Comparison of ENCODE assay signal across 9 cellular contexts in the genomic region with DNA sequence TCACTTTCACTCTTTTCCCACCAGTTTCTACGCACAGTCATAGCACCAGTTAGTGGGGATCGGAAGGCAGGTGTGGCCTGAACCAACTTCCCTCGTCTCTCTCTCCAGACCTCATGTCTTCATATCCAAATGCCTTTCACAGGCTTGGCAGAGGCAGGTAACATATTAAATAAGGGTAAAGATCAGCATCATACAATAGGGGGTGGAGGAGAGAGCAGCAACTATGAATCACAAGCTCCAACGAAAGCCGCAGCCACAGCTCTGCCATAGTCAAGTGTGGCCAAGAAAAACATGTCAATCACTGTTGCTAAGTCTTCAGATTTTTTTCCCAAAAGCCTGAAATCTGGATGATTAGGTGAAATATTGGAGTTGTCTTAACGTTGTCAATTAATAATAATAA. TPM values are rescaled to one million over a fixed set of nuclear protein-coding genes. Genes with fewer than 3 reads are reported as not detected.
DNase-seq lines count a peak whose midpoint lies in the region; ATAC-seq and TF ChIP-seq lines count a peak whose summit lies in the region.
"Had no signal": no experiment of that assay in that cellular context is flagged by ENCODE, and none has a peak within 500 bp of the region (broad histone marks: within the 10 kb centered on the region; RNA-seq: fewer than 3 reads in every experiment).

No MANE protein-coding gene starts in this region.

- H3K9me2 ChIP-seq in OCI-LY1 (ENCODE audit: low read depth, low read length) = no peaks in the 10 kb centered on the region

- H3K27ac ChIP-seq in OCI-LY1 (ENCODE audit: low read depth, low read length, poor library complexity, severe bottlenecking) = peak overlapping the region; percentile 76
- H3K27ac ChIP-seq in thyroid gland = peak overlapping the region in 1 of 3 donors; percentile 48
- H3K27ac ChIP-seq: ascending aorta had no signal

- POLR2A ChIA-PET in Caco-2 (lab: Charles Lee) = no interaction called here
- POLR2A ChIA-PET in naive thymus-derived CD8-positive, alpha-beta T cell (lab: Charles Lee) = no interaction called here

- BruUV-seq in Caco-2 (replicated peaks; lab: Mats Ljungman, UMichigan) = no TSS peak

- peaks cover 51% of the 10 kb centered on the region for H3K4me1 Mint-ChIP-seq in Caco-2 (ENCODE audit: low read depth, unreplicated experiment)
- no peaks in the 10 kb centered on the region for H3K4me1 Mint-ChIP-seq in activated T-cell treated with anti-CD3 and anti-CD28 coated beads, Interleukin-2, amount 50 U/mL, for 4 hours (ENCODE audit: low read depth)
- H3K4me1 Mint-ChIP-seq in naive thymus-derived CD8-positive, alpha-beta T cell = peaks cover 0 to 4% (median 0%) of the 10 kb centered on the region in 4 donors

- H3K27ac Mint-ChIP-seq in Caco-2 (ENCODE audit: unreplicated experiment) = peak overlapping the region; percentile 45
- no peak overlapping the region for H3K27ac Mint-ChIP-seq in naive thymus-derived CD8-positive, alpha-beta T cell

- intact Hi-C loops in Caco-2 (cut with micrococcal nuclease; ENCODE audit: unreplicated experiment) (loop anchor here (5.0 kb wide), 1 partner anchor 340 kb away; no protein-coding TSS in a partner anchor), thyroid gland (cut with DNase I) (loop anchor here (5.0 kb wide), 1 partner anchor 105 kb away; no protein-coding TSS in a partner anchor)

- H3K79me2 ChIP-seq in OCI-LY1 (ENCODE audit: insufficient read depth, low read length) = peaks cover 56% of the 10 kb centered on the region

- WGBS in thyroid gland, 2 donors = 74 to 80% methylated on average over 6 of the region's 6 CpGs

- H3K4me1 ChIP-seq in Caco-2 = peaks cover 81% of the 10 kb centered on the region
- peaks cover 47% of the 10 kb centered on the region for H3K4me1 ChIP-seq in OCI-LY1 (ENCODE audit: insufficient read depth, low read length, severe bottlenecking)
- peaks cover 18% of the 10 kb centered on the region in 2 donors for H3K4me1 ChIP-seq in thyroid gland
- H3K4me1 ChIP-seq: ascending aorta had no signal

- no peak for ATAC-seq in activated T-cell treated with anti-CD3 and anti-CD28 coated beads, Interleukin-2, amount 50 U/mL, for 4 hours
- ATAC-seq in naive thymus-derived CD8-positive, alpha-beta T cell = no peak

- no peaks in the 10 kb centered on the region for H4K20me1 ChIP-seq in OCI-LY1 (ENCODE audit: insufficient read depth, low read length)

- H3K9me3 ChIP-seq in Caco-2 (peaks cover 7% of the 10 kb centered on the region; the same call in 1 of the 2 replicates), OCI-LY1 (ENCODE audit: low read length) (no peaks in the 10 kb centered on the region), thyroid gland (no peaks in the 10 kb centered on the region)
- H3K9me3 ChIP-seq: ascending aorta had no signal

- TF ChIP-seq POLR2A in thyroid gland (IDR thresholded peaks at IDR 0.05) = no peak

- no peak overlapping the region for H2AFZ ChIP-seq in OCI-LY1 (ENCODE audit: low read length)

- no peaks in the 10 kb centered on the region for H3K27me3 ChIP-seq in Caco-2 (replicated peaks; ENCODE audit: control insufficient read depth, insufficient read depth, low read length)
- no peaks in the 10 kb centered on the region for H3K27me3 ChIP-seq in OCI-LY1 (ENCODE audit: insufficient read depth, low read length)
- H3K27me3 ChIP-seq in thyroid gland = no peaks in the 10 kb centered on the region
- H3K27me3 ChIP-seq: ascending aorta had no signal

- no peak overlapping the region for H3K4me3 ChIP-seq in Caco-2 (ENCODE audit: low read depth, low read length)
- peak overlapping the region; percentile 15 for H3K4me3 ChIP-seq in OCI-LY1 (ENCODE audit: low read depth, low read length, poor library complexity, severe bottlenecking)
- no peak overlapping the region for H3K4me3 ChIP-seq in thyroid gland (replicated peaks in 1 of 3)
- H3K4me3 ChIP-seq: ascending aorta had no signal

- peak overlapping the region; percentile 26; the same call in 1 of the 2 replicates for H3K4me2 ChIP-seq in OCI-LY1 (ENCODE audit: low read length)

- H3K36me3 ChIP-seq in Caco-2 (ENCODE audit: control insufficient read depth, insufficient read depth, low read length) (no peaks in the 10 kb centered on the region), OCI-LY1 (ENCODE audit: insufficient read depth, low read length) (no peaks in the 10 kb centered on the region), thyroid gland (no peaks in the 10 kb centered on the region)
- H3K36me3 ChIP-seq: ascending aorta had no signal

- H3K4me3 Mint-ChIP-seq in Caco-2 (ENCODE audit: unreplicated experiment) = no peak overlapping the region
- H3K4me3 Mint-ChIP-seq in activated T-cell treated with anti-CD3 and anti-CD28 coated beads, Interleukin-2, amount 50 U/mL, for 4 hours = no peak overlapping the region
- H3K4me3 Mint-ChIP-seq in naive thymus-derived CD8-positive, alpha-beta T cell = no peak overlapping the region

- H3K9ac ChIP-seq in OCI-LY1 (ENCODE audit: low read length) = peak overlapping the region; percentile 34; the same call in 1 of the 2 replicates

- no peaks in the 10 kb centered on the region for H3K27me3 Mint-ChIP-seq in Caco-2 (ENCODE audit: insufficient read depth, unreplicated experiment)
- no peaks in the 10 kb centered on the region for H3K27me3 Mint-ChIP-seq in activated T-cell treated with anti-CD3 and anti-CD28 coated beads, Interleukin-2, amount 50 U/mL, for 4 hours (ENCODE audit: low read depth)
- H3K27me3 Mint-ChIP-seq in naive thymus-derived CD8-positive, alpha-beta T cell = peaks cover 0 to 3% (median 0%) of the 10 kb centered on the region in 5 donors

- TF ChIP-seq CTCF in Caco-2 (IDR thresholded peaks at IDR 0.05; ENCODE audit: insufficient read depth in 1 of 2, low read depth in 1 of 2, low read length in 1 of 2, severe bottlenecking in 1 of 2, unreplicated experiment in 1 of 2) = no peak
- no peak for TF ChIP-seq CTCF in OCI-LY1 (IDR thresholded peaks at IDR 0.05; ENCODE audit: low read length)
- TF ChIP-seq CTCF in thyroid gland (IDR thresholded peaks at IDR 0.05) = no peak

- H3K9me3 Mint-ChIP-seq in Caco-2 (ENCODE audit: unreplicated experiment) = peaks cover 11% of the 10 kb centered on the region
- H3K9me3 Mint-ChIP-seq in activated T-cell treated with anti-CD3 and anti-CD28 coated beads, Interleukin-2, amount 50 U/mL, for 4 hours = no peaks in the 10 kb centered on the region
- peaks cover 0 to 6% (median 0%) of the 10 kb centered on the region in 9 donors for H3K9me3 Mint-ChIP-seq in naive thymus-derived CD8-positive, alpha-beta T cell

- DNase-seq in Caco-2 (no peak), dermis microvascular lymphatic vessel endothelial cell (ENCODE audit: low read depth in 2 of 2) (peak; percentile 32 to 91), myocyte (ENCODE audit: low read depth) (peak; percentile 22), NCI-H1048 (lab: John Stamatoyannopoulos, UW) (no peak), thyroid gland (no peak)
- DNase-seq in activated T-cell treated with anti-CD3 and anti-CD28 coated beads, Interleukin-2, amount 50 U/mL, for 4 hours = no peak
- DNase-seq in naive thymus-derived CD8-positive, alpha-beta T cell = no peak

- H3F3A ChIP-seq in OCI-LY1 (ENCODE audit: insufficient read depth, low read length) = no peaks in the 10 kb centered on the region; the same call in 1 of the 2 replicates

- CTCF ChIA-PET in Caco-2 (lab: Charles Lee) = interaction anchor here (0.6 to 2.3 kb wide), 4 partner anchors 11 to 126 kb away, joined by 3 to 15 read pairs (median 6); no protein-coding TSS in a partner anchor

- H3K36me3 Mint-ChIP-seq in Caco-2 (ENCODE audit: insufficient read depth, unreplicated experiment) = peaks cover 74% of the 10 kb centered on the region
- peaks cover 2% of the 10 kb centered on the region for H3K36me3 Mint-ChIP-seq in activated T-cell treated with anti-CD3 and anti-CD28 coated beads, Interleukin-2, amount 50 U/mL, for 4 hours (ENCODE audit: insufficient read depth)
- peaks cover 0 to 5% (median 0%) of the 10 kb centered on the region in 3 donors for H3K36me3 Mint-ChIP-seq in naive thymus-derived CD8-positive, alpha-beta T cell

RNA-seq across cellular contexts. Expression of a gene that starts 40.3 kb away (rescaled TPM):
- total RNA-seq in Caco-2 (2022) (180 TPM in 2 replicates), dermis microvascular lymphatic vessel endothelial cell (0.89 and 2.8 TPM in 2 replicates), myocyte (0.11 and 0.16 TPM in 2 replicates), thyroid gland (10 to 100 TPM; 37.5 to 92.6 (median 44.8) TPM)
- 1.0 TPM for polyA plus RNA-seq in myocyte (2012)
- 10 to 100 TPM; 18.0 to 19.9 (median 18.4) TPM for total RNA-seq in activated T-cell treated with anti-CD3 and anti-CD28 coated beads, Interleukin-2, amount 50 U/mL, for 4 hours
- total RNA-seq in naive thymus-derived CD8-positive, alpha-beta T cell = 1 to 10 TPM; 2.1 to 2.5 TPM
- polyA plus RNA-seq in naive thymus-derived CD8-positive, alpha-beta T cell = 1 to 10 TPM; 1.3 to 1.7 (median 1.6) TPM
- total RNA-seq: ascending aorta had no signal

Comparison
In these comparisons a context has a peak if more than half of its experiments do, and no peak if none do; other contexts are left out.
1. DNase-seq: peak in dermis microvascular lymphatic vessel endothelial cell (2 of 2) and myocyte (single experiment); none in Caco-2 (0 of 2), activated T-cell treated with anti-CD3 and anti-CD28 coated beads, Interleukin-2, amount 50 U/mL, for 4 hours (single experiment), NCI-H1048 (single experiment), naive thymus-derived CD8-positive, alpha-beta T cell (0 of 10) and thyroid gland (0 of 2).